In genomic region chr9:97386733-97387503, GRCh38 we compare ENCODE assay signal across 8 cellular contexts. TPM values are rescaled to one million over a fixed set of nuclear protein-coding genes. Genes with fewer than 3 reads are reported as not detected.
DNase-seq lines count a peak whose midpoint lies in the region; ATAC-seq, FAIRE-seq and TF ChIP-seq lines count a peak whose summit lies in the region.

No MANE protein-coding gene starts in this region.

- H3K4me3 ChIP-seq in kidney (ENCODE audit: low read length in 2 of 2): peak overlapping the region in 1 of 2 donors; percentile 11

- TF ChIP-seq CTCF in kidney (IDR thresholded peaks at IDR 0.05; ENCODE audit: borderline replicate concordance, extremely low read depth, insufficient read depth): peak; percentile 83

- no peak overlapping the region for H3K27ac Mint-ChIP-seq in central memory CD8-positive, alpha-beta T cell (ENCODE audit: low read depth)

- peaks cover 21% of the 10 kb centered on the region for H3K4me1 Mint-ChIP-seq in central memory CD8-positive, alpha-beta T cell

- peak; percentile 83 for DNase-seq in AG08395 (ENCODE audit: low spot score)
- peak; percentile 24 for DNase-seq in NCI-H2029 (lab: John Stamatoyannopoulos, UW)
- peak; percentile 42 to 69 for DNase-seq in central memory CD8-positive, alpha-beta T cell (ENCODE audit: low spot score in 2 of 2)
- peak; percentile 84 for DNase-seq in kidney
- DNase-seq in stimulated activated CD4-positive, alpha-beta T cell treated with anti-CD3 and anti-CD28 coated beads, Interleukin-1b, Interleukin-23, amount 100 ng/mL, for 4 hours (ENCODE audit: low read depth in 2 of 2): peak; percentile 62 to 71

- no peak for FAIRE-seq in kidney (lab: Jason Lieb, UNC)

- peak overlapping the region in 1 of 2 donors; percentile 5 for H3K9ac ChIP-seq in kidney (ENCODE audit: low read length in 2 of 2)

- no peaks in the 10 kb centered on the region for H3K9me3 Mint-ChIP-seq in central memory CD8-positive, alpha-beta T cell

- no peaks in the 10 kb centered on the region for H3K9me3 ChIP-seq in kidney (ENCODE audit: control insufficient read depth in 1 of 2, low read length in 2 of 2)

- H3K27ac ChIP-seq in kidney (ENCODE audit: low read depth in 2 of 2, low read length in 2 of 2): peak overlapping the region; percentile 3 to 49

- no peaks in the 10 kb centered on the region for H3K36me3 ChIP-seq in kidney (ENCODE audit: control insufficient read depth in 1 of 2, insufficient read depth in 2 of 2, low read length in 2 of 2)

- peaks cover 10% of the 10 kb centered on the region for H3K36me3 Mint-ChIP-seq in central memory CD8-positive, alpha-beta T cell (ENCODE audit: insufficient read depth)

- intact Hi-C loops in kidney (cut with DNase I): no loop called here

- no peak overlapping the region for H3K4me3 Mint-ChIP-seq in central memory CD8-positive, alpha-beta T cell

- ATAC-seq in GM19351 (IDR thresholded peaks at IDR 0.05; ENCODE audit: unreplicated experiment): peak; percentile 45
- peak; percentile 37 for ATAC-seq in activated CD4-positive, CD25-positive, alpha-beta regulatory T cell treated with anti-CD3 and anti-CD28 coated beads, Interleukin-2, amount 50 U/mL, for 24 hours
- ATAC-seq in central memory CD8-positive, alpha-beta T cell (replicated peaks; ENCODE audit: extremely low read depth, poor library complexity, severe bottlenecking): peak; percentile 52
- no peak for ATAC-seq in HG03097 (IDR thresholded peaks at IDR 0.05; ENCODE audit: low FRiP score, unreplicated experiment)

- peaks cover 14 to 38% of the 10 kb centered on the region in 2 donors for H3K4me1 ChIP-seq in kidney (ENCODE audit: control insufficient read depth in 1 of 2, insufficient read depth in 1 of 2, low read depth in 1 of 2, low read length in 2 of 2)

- H3K27me3 Mint-ChIP-seq in central memory CD8-positive, alpha-beta T cell: peaks cover 24% of the 10 kb centered on the region

RNA-seq across cellular contexts. Expression of gene TDRD7, which starts 25.0 kb away (rescaled TPM):
- total RNA-seq in kidney: 15.0 TPM
- polyA plus RNA-seq in kidney (ENCODE audit: insufficient read depth, low read depth, low replicate concordance): 7.8 TPM

Comparison
In these comparisons a context has a peak if more than half of its experiments do, and no peak if none do; other contexts are left out.
1. DNase-seq: peak in every context shown above with its lines; median percentile 84 in kidney; 83 in AG08395; 66 in stimulated activated CD4-positive, alpha-beta T cell treated with anti-CD3 and anti-CD28 coated beads, Interleukin-1b, Interleukin-23, amount 100 ng/mL, for 4 hours; 56 in central memory CD8-positive, alpha-beta T cell; 24 in NCI-H2029.